ENCODE assay signal across 1 cellular context in genomic region chr1:203607169-203607873, GRCh38.
TF ChIP-seq lines count a peak whose summit lies in the region.

No MANE protein-coding gene starts in this region.

TF ChIP-seq in HEK293, 187 proteins besides CTCF, POLR2A, EP300 and RAD21 (continued from another document and continues in another):
- TF ChIP-seq ZNF645 (tag by site-specific recombination; IDR thresholded peaks at IDR 0.05) (no peak), ZFP37 (tag by site-specific recombination; IDR thresholded peaks at IDR 0.05) (no peak), ZNF707 (tag by site-specific recombination; IDR thresholded peaks at IDR 0.05) (no peak), ZNF585B (tag by site-specific recombination; IDR thresholded peaks at IDR 0.05) (no peak), ZNF701 (tag by site-specific recombination; IDR thresholded peaks at IDR 0.05) (no peak), BCL6B (tag by site-specific recombination; IDR thresholded peaks at IDR 0.05) (peak; percentile 82), ZNF623 (tag by site-specific recombination; IDR thresholded peaks at IDR 0.05) (no peak), ZNF157 (tag by site-specific recombination; IDR thresholded peaks at IDR 0.05) (no peak), ZNF404 (tag by site-specific recombination; IDR thresholded peaks at IDR 0.05) (no peak), YY1 (tag by site-specific recombination; IDR thresholded peaks at IDR 0.05) (no peak), ZNF785 (tag by site-specific recombination; IDR thresholded peaks at IDR 0.05) (no peak), ZNF449 (tag by site-specific recombination; IDR thresholded peaks at IDR 0.05) (no peak), ZNF280C (tag by site-specific recombination; IDR thresholded peaks at IDR 0.05) (no peak), ZBTB48 (tag by site-specific recombination; IDR thresholded peaks at IDR 0.05) (no peak), INSM2 (tag by site-specific recombination; IDR thresholded peaks at IDR 0.05) (no peak), ZBTB8A (tag by site-specific recombination; IDR thresholded peaks at IDR 0.05) (no peak), ZNF510 (tag by site-specific recombination; IDR thresholded peaks at IDR 0.05; ENCODE audit: insufficient replicate concordance) (no peak), ZNF692 (tag by site-specific recombination; IDR thresholded peaks at IDR 0.05) (peak; percentile 83; the same call in 1 of the 2 replicates), OVOL3 (tag by site-specific recombination; IDR thresholded peaks at IDR 0.05) (no peak), ZNF791 (tag by site-specific recombination; IDR thresholded peaks at IDR 0.05) (no peak), ZNF37A (tag by site-specific recombination; IDR thresholded peaks at IDR 0.05) (no peak), ZSCAN18 (tag by site-specific recombination; IDR thresholded peaks at IDR 0.05) (no peak), ZNF600 (tag by site-specific recombination; IDR thresholded peaks at IDR 0.05) (peak; percentile 97), ZNF112 (tag by site-specific recombination; IDR thresholded peaks at IDR 0.05) (no peak), ZSCAN30 (tag by site-specific recombination; IDR thresholded peaks at IDR 0.05) (no peak), ZNF530 (tag by site-specific recombination; IDR thresholded peaks at IDR 0.05; ENCODE audit: low read depth) (no peak), ZNF639 (tag by site-specific recombination; IDR thresholded peaks at IDR 0.05) (peak; percentile 83), ZNF398 (tag by site-specific recombination; IDR thresholded peaks at IDR 0.05) (peak; percentile 75), HIC1 (tag by site-specific recombination; IDR thresholded peaks at IDR 0.05) (peak; percentile 73), KLF17 (tag by site-specific recombination; IDR thresholded peaks at IDR 0.05) (peak; percentile 69; the same call in 1 of the 2 replicates), ZSCAN16 (tag by site-specific recombination; IDR thresholded peaks at IDR 0.05) (no peak), ZNF311 (tag by site-specific recombination; IDR thresholded peaks at IDR 0.05; ENCODE audit: borderline replicate concordance) (no peak), KLF9 (tag by site-specific recombination; IDR thresholded peaks at IDR 0.05; ENCODE audit: low read depth) (no peak), ZNF335 (tag by site-specific recombination; conservative IDR thresholded peaks at IDR 0.05) (peak; percentile 45), ZNF580 (tag by site-specific recombination; IDR thresholded peaks at IDR 0.05) (no peak), ATF2 (tag by site-specific recombination; IDR thresholded peaks at IDR 0.05; ENCODE audit: low read depth) (peak; percentile 58), KLF8 (tag by site-specific recombination; IDR thresholded peaks at IDR 0.05) (peak; percentile 79), ZNF658 (tag by site-specific recombination; IDR thresholded peaks at IDR 0.05) (no peak), ZNF624 (tag by site-specific recombination; IDR thresholded peaks at IDR 0.05) (no peak), ZNF626 (tag by site-specific recombination; IDR thresholded peaks at IDR 0.05) (no peak)
